Comparison of ENCODE assay signal across 1 cellular context in genomic region chr7:12725575-12726316, GRCh38.
TF ChIP-seq lines count a peak whose summit lies in the region.

No MANE protein-coding gene starts in this region.

TF ChIP-seq in K562, 482 proteins besides CTCF, POLR2A, EP300 and RAD21 (continued from another document and continues in another):
- no peak for TF ChIP-seq VEZF1 (CRISPR knock-in tag; IDR thresholded peaks at IDR 0.05)
- no peak for TF ChIP-seq ZNF212 (CRISPR knock-in tag; IDR thresholded peaks at IDR 0.05)
- TF ChIP-seq DEAF1 (CRISPR knock-in tag; IDR thresholded peaks at IDR 0.05), result no peak
- no peak for TF ChIP-seq EWSR1 (IDR thresholded peaks at IDR 0.05; ENCODE audit: borderline replicate concordance, low read depth, partially characterized antibody)
- TF ChIP-seq ZBTB2 (IDR thresholded peaks at IDR 0.05), result no peak
- TF ChIP-seq HDAC2 (IDR thresholded peaks at IDR 0.05), result no peak
- no peak for TF ChIP-seq ZNF707 (CRISPR knock-in tag; conservative IDR thresholded peaks at IDR 0.05)
- peak; percentile 6; the same call in 1 of the 2 replicates for TF ChIP-seq CXXC5 (CRISPR knock-in tag; IDR thresholded peaks at IDR 0.05)
- no peak for TF ChIP-seq NRF1 (conservative IDR thresholded peaks at IDR 0.05 in 1 of 2, IDR thresholded peaks at IDR 0.05 in 1 of 2)
- TF ChIP-seq ZFP1 (CRISPR knock-in tag; IDR thresholded peaks at IDR 0.05), result no peak
- no peak for TF ChIP-seq CAMTA2 (CRISPR knock-in tag; conservative IDR thresholded peaks at IDR 0.05)
- TF ChIP-seq MEF2A (IDR thresholded peaks at IDR 0.05; ENCODE audit: control insufficient read depth, low read depth, low read length), result peak; percentile 43; the same call in 1 of the 2 replicates
- no peak for TF ChIP-seq POLR3A (IDR thresholded peaks at IDR 0.05; ENCODE audit: borderline replicate concordance, extremely low read depth, insufficient read depth, insufficient read length)
- no peak for TF ChIP-seq IFI16 (CRISPR knock-in tag; IDR thresholded peaks at IDR 0.05)
- no peak for TF ChIP-seq NFATC3 (IDR thresholded peaks at IDR 0.05)
- no peak for TF ChIP-seq THAP7 (CRISPR knock-in tag; IDR thresholded peaks at IDR 0.05)
- peak; percentile 50; the same call in 1 of the 2 replicates for TF ChIP-seq SMARCE1 (IDR thresholded peaks at IDR 0.05)
- no peak for TF ChIP-seq U2AF1 (optimal IDR thresholded peaks at IDR 0.05; ENCODE audit: low read depth, low read length)
- no peak for TF ChIP-seq SNIP1 (IDR thresholded peaks at IDR 0.05; ENCODE audit: low read depth)
- TF ChIP-seq, protein P1, sequence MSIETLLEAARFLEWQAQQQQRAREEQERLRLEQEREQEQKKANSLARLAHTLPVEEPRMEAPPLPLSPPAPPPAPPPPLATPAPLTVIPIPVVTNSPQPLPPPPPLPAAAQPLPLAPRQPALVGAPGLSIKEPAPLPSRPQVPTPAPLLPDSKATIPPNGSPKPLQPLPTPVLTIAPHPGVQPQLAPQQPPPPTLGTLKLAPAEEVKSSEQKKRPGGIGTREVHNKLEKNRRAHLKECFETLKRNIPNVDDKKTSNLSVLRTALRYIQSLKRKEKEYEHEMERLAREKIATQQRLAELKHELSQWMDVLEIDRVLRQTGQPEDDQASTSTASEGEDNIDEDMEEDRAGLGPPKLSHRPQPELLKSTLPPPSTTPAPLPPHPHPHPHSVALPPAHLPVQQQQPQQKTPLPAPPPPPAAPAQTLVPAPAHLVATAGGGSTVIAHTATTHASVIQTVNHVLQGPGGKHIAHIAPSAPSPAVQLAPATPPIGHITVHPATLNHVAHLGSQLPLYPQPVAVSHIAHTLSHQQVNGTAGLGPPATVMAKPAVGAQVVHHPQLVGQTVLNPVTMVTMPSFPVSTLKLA (conservative IDR thresholded peaks at IDR 0.05), result no peak
- no peak for TF ChIP-seq ZNF175 (CRISPR knock-in tag; IDR thresholded peaks at IDR 0.05; ENCODE audit: low read depth)
- TF ChIP-seq SRSF3 (IDR thresholded peaks at IDR 0.05; ENCODE audit: insufficient read depth, low read length), result no peak
- no peak for TF ChIP-seq L3MBTL2 (IDR thresholded peaks at IDR 0.05)
- no peak for TF ChIP-seq GABPB2 (CRISPR knock-in tag; conservative IDR thresholded peaks at IDR 0.05)
- no peak for TF ChIP-seq MAZ (CRISPR knock-in tag; conservative IDR thresholded peaks at IDR 0.05 in 1 of 2, IDR thresholded peaks at IDR 0.05 in 1 of 2)
- no peak for TF ChIP-seq FOXP1 (CRISPR knock-in tag; IDR thresholded peaks at IDR 0.05)
- no peak for TF ChIP-seq DIDO1 (tag; IDR thresholded peaks at IDR 0.05; ENCODE audit: low read depth)
- no peak for TF ChIP-seq BRD4 (IDR thresholded peaks at IDR 0.05)
- no peak for TF ChIP-seq TBP (optimal IDR thresholded peaks at IDR 0.05; ENCODE audit: low read depth, low read length)
- no peak for TF ChIP-seq CEBPZ (IDR thresholded peaks at IDR 0.05; ENCODE audit: borderline replicate concordance, low read depth, low read length)
- no peak for TF ChIP-seq ELF1 (tag; IDR thresholded peaks at IDR 0.05)
- TF ChIP-seq ZNF3 (CRISPR knock-in tag; IDR thresholded peaks at IDR 0.05), result no peak
- TF ChIP-seq, protein P2, sequence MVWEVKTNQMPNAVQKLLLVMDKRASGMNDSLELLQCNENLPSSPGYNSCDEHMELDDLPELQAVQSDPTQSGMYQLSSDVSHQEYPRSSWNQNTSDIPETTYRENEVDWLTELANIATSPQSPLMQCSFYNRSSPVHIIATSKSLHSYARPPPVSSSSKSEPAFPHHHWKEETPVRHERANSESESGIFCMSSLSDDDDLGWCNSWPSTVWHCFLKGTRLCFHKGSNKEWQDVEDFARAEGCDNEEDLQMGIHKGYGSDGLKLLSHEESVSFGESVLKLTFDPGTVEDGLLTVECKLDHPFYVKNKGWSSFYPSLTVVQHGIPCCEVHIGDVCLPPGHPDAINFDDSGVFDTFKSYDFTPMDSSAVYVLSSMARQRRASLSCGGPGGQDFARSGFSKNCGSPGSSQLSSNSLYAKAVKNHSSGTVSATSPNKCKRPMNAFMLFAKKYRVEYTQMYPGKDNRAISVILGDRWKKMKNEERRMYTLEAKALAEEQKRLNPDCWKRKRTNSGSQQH (CRISPR knock-in tag; IDR thresholded peaks at IDR 0.05), result no peak
- no peak for TF ChIP-seq ZNF347 (CRISPR knock-in tag; IDR thresholded peaks at IDR 0.05; ENCODE audit: low read depth)
- TF ChIP-seq ETV5 (CRISPR knock-in tag; IDR thresholded peaks at IDR 0.05; ENCODE audit: low read depth), result no peak
- peak; percentile 38; the same call in 1 of the 2 replicates for TF ChIP-seq DMBX1 (CRISPR knock-in tag; IDR thresholded peaks at IDR 0.05; ENCODE audit: borderline replicate concordance)
- TF ChIP-seq ZNF695 (CRISPR knock-in tag; IDR thresholded peaks at IDR 0.05), result no peak
- TF ChIP-seq STAT5A (IDR thresholded peaks at IDR 0.05; ENCODE audit: borderline replicate concordance, low read length), result no peak
- no peak for TF ChIP-seq GABPB1 (CRISPR knock-in tag; IDR thresholded peaks at IDR 0.05)
- TF ChIP-seq, protein P3, sequence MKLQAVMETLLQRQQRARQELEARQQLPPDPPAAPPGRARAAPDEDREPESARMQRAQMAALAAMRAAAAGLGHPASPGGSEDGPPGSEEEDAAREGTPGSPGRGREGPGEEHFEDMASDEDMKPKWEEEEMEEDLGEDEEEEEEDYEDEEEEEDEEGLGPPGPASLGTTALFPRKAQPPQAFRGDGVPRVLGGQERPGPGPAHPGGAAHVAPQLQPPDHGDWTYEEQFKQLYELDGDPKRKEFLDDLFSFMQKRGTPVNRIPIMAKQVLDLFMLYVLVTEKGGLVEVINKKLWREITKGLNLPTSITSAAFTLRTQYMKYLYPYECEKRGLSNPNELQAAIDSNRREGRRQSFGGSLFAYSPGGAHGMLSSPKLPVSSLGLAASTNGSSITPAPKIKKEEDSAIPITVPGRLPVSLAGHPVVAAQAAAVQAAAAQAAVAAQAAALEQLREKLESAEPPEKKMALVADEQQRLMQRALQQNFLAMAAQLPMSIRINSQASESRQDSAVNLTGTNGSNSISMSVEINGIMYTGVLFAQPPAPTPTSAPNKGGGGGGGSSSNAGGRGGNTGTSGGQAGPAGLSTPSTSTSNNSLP (IDR thresholded peaks at IDR 0.05; ENCODE audit: borderline replicate concordance, low read depth, low read length), result 0 out of 2 replicates have a peak, but pooled peaks have one; percentile 12
- TF ChIP-seq ATF1 (CRISPR knock-in tag; IDR thresholded peaks at IDR 0.05), result no peak
- TF ChIP-seq ATF1 (tag; IDR thresholded peaks at IDR 0.05), result no peak
- no peak for TF ChIP-seq TAF9B (IDR thresholded peaks at IDR 0.05; ENCODE audit: partially characterized antibody)
- no peak for TF ChIP-seq SAFB2 (IDR thresholded peaks at IDR 0.05; ENCODE audit: borderline replicate concordance, low read depth, low read length, severe bottlenecking)
- peak; percentile 60; the same call in 1 of the 2 replicates for TF ChIP-seq CEBPG (CRISPR knock-in tag; IDR thresholded peaks at IDR 0.05)
- peak; percentile 84 to 91 for TF ChIP-seq CEBPG (tag; conservative IDR thresholded peaks at IDR 0.05 in 1 of 2, IDR thresholded peaks at IDR 0.05 in 1 of 2)
- peak; percentile 36; the same call in 1 of the 2 replicates for TF ChIP-seq JUND (IDR thresholded peaks at IDR 0.05; ENCODE audit: borderline replicate concordance, low read depth, low read length)
- peak; percentile 57; the same call in 1 of the 3 replicates for TF ChIP-seq JUND (tag; IDR thresholded peaks at IDR 0.05; ENCODE audit: borderline replicate concordance, low read depth, low read length)
- no peak for TF ChIP-seq HNRNPUL1 (IDR thresholded peaks at IDR 0.05; ENCODE audit: low read length)
- TF ChIP-seq ZNF24 (IDR thresholded peaks at IDR 0.05), result no peak
- no peak for TF ChIP-seq HNRNPH1 (optimal IDR thresholded peaks at IDR 0.05; ENCODE audit: low read depth, low read length)
- TF ChIP-seq, protein P4, sequence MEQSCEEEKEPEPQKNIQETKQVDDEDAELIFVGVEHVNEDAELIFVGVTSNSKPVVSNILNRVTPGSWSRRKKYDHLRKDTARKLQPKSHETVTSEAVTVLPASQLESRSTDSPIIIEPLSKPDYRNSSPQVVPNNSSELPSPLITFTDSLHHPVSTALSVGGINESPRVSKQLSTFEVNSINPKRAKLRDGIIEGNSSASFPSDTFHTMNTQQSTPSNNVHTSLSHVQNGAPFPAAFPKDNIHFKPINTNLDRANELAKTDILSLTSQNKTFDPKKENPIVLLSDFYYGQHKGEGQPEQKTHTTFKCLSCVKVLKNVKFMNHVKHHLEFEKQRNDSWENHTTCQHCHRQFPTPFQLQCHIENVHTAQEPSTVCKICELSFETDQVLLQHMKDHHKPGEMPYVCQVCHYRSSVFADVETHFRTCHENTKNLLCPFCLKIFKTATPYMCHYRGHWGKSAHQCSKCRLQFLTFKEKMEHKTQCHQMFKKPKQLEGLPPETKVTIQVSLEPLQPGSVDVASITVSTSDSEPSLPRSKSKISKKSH (CRISPR knock-in tag; IDR thresholded peaks at IDR 0.05), result no peak
- peak; percentile 23; the same call in 1 of the 2 replicates for TF ChIP-seq GATAD2A (IDR thresholded peaks at IDR 0.05)
- TF ChIP-seq, protein P5, sequence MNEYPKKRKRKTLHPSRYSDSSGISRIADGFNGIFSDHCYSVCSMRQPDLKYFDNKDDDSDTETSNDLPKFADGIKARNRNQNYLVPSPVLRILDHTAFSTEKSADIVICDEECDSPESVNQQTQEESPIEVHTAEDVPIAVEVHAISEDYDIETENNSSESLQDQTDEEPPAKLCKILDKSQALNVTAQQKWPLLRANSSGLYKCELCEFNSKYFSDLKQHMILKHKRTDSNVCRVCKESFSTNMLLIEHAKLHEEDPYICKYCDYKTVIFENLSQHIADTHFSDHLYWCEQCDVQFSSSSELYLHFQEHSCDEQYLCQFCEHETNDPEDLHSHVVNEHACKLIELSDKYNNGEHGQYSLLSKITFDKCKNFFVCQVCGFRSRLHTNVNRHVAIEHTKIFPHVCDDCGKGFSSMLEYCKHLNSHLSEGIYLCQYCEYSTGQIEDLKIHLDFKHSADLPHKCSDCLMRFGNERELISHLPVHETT (CRISPR knock-in tag; conservative IDR thresholded peaks at IDR 0.05 in 1 of 2, IDR thresholded peaks at IDR 0.05 in 1 of 2), result 0 out of 4 replicates have a peak, but pooled peaks of 1 of the 2 experiments have one; percentile 10
- peak; percentile 56; the same call in 1 of the 2 replicates for TF ChIP-seq MEF2D (tag; conservative IDR thresholded peaks at IDR 0.05; ENCODE audit: low read depth)
